Comparison of ENCODE assay signal across 9 cellular contexts in genomic region chr21:34126269-34126668, GRCh38. TPM values are rescaled to one million over a fixed set of nuclear protein-coding genes. Genes with fewer than 3 reads are reported as not detected.
DNase-seq lines count a peak whose midpoint lies in the region; ATAC-seq, FAIRE-seq and TF ChIP-seq lines count a peak whose summit lies in the region.
"Had no signal": no experiment of that assay in that cellular context is flagged by ENCODE, and none has a peak within 500 bp of the region (broad histone marks: within the 10 kb centered on the region; RNA-seq: fewer than 3 reads in every experiment).

No MANE protein-coding gene starts in this region.

- ATAC-seq in HG03135 (IDR thresholded peaks at IDR 0.05; ENCODE audit: unreplicated experiment): no peak

- no peak overlapping the region for H3K4me2 ChIP-seq in PC-9

- H3F3A ChIP-seq in PC-9 (ENCODE audit: insufficient read depth, low read depth): no peaks in the 10 kb centered on the region

- no peaks in the 10 kb centered on the region for H3K79me2 ChIP-seq in PC-9 (ENCODE audit: low read depth)

- H3K27ac ChIP-seq in CD4-positive, alpha-beta memory T cell (ENCODE audit: low read depth, low read length): no peak overlapping the region
- H3K27ac ChIP-seq in caudate nucleus (ENCODE audit: low read depth, low read length) (peak overlapping the region; percentile 82), muscle layer of colon (ENCODE audit: low read depth, low read length) (peak overlapping the region; percentile 44), PC-9 (no peak overlapping the region)

- H3K36me3 Mint-ChIP-seq in CD4-positive, alpha-beta memory T cell: peaks cover 38 to 57% of the 10 kb centered on the region in 2 donors

- FAIRE-seq in RCC 7860 (lab: Jason Lieb, UNC): no peak

- H3K4me1 ChIP-seq in CD4-positive, alpha-beta memory T cell (ENCODE audit: insufficient read depth, low read length): peaks cover 29% of the 10 kb centered on the region
- H3K4me1 ChIP-seq in muscle layer of colon (ENCODE audit: insufficient read depth, low read length) (peaks cover 79% of the 10 kb centered on the region), PC-9 (replicated peaks; ENCODE audit: insufficient read depth) (no peaks in the 10 kb centered on the region)

- H3K4me3 ChIP-seq in CD4-positive, alpha-beta memory T cell (ENCODE audit: low read length in 2 of 2): no peak overlapping the region
- H3K4me3 ChIP-seq in muscle layer of colon (ENCODE audit: low read depth in 1 of 2, low read length in 2 of 2): no peak overlapping the region
- H3K4me3 ChIP-seq in PC-9: no peak overlapping the region
- H3K4me3 ChIP-seq: MG63 had no signal

- peaks cover 19% of the 10 kb centered on the region for H3K36me3 ChIP-seq in CD4-positive, alpha-beta memory T cell (ENCODE audit: insufficient read depth, low read length)
- peaks cover 7% of the 10 kb centered on the region for H3K36me3 ChIP-seq in muscle layer of colon (ENCODE audit: insufficient read depth, low read length)
- H3K36me3 ChIP-seq in PC-9 (ENCODE audit: low read depth): no peaks in the 10 kb centered on the region

- no peaks in the 10 kb centered on the region for H3K27me3 Mint-ChIP-seq in CD4-positive, alpha-beta memory T cell

- no peaks in the 10 kb centered on the region for H3K9me3 Mint-ChIP-seq in CD4-positive, alpha-beta memory T cell

- H4K20me1 ChIP-seq in PC-9 (ENCODE audit: insufficient read depth): no peaks in the 10 kb centered on the region

- CTCF ChIA-PET in CD4-positive, alpha-beta memory T cell (lab: Charles Lee; ENCODE audit: partially characterized antibody): no interaction called here
- CTCF ChIA-PET in PC-9 (lab: Charles Lee): no interaction called here

- peaks cover 61 to 90% (median 72%) of the 10 kb centered on the region in 4 donors for H3K4me1 Mint-ChIP-seq in CD4-positive, alpha-beta memory T cell

- no peak overlapping the region for H3K4me3 Mint-ChIP-seq in CD4-positive, alpha-beta memory T cell

- H3K27me3 ChIP-seq in CD4-positive, alpha-beta memory T cell (ENCODE audit: insufficient read depth, low read length): no peaks in the 10 kb centered on the region
- H3K27me3 ChIP-seq in muscle layer of colon (ENCODE audit: control insufficient read depth in 1 of 2, insufficient read depth in 2 of 2, low read length in 2 of 2) (no peaks in the 10 kb centered on the region), PC-9 (ENCODE audit: insufficient read depth, low read depth) (no peaks in the 10 kb centered on the region)
- H3K27me3 ChIP-seq: MG63 had no signal

- H3K27ac Mint-ChIP-seq in CD4-positive, alpha-beta memory T cell: peak overlapping the region in 6 of 7 donors; percentile 2 to 72 (median 40)

- BruUV-seq in PC-9 (replicated peaks; lab: Mats Ljungman, UMichigan): no TSS peak

- no peaks in the 10 kb centered on the region for H3K9me3 ChIP-seq in CD4-positive, alpha-beta memory T cell (ENCODE audit: control insufficient read depth in 1 of 2, low read length in 2 of 2)
- H3K9me3 ChIP-seq in muscle layer of colon (ENCODE audit: low read length) (no peaks in the 10 kb centered on the region), PC-9 (ENCODE audit: insufficient read depth, low read depth) (no peaks in the 10 kb centered on the region)
- H3K9me3 ChIP-seq: MG63 had no signal

- POLR2A ChIA-PET in CD4-positive, alpha-beta memory T cell (lab: Charles Lee; ENCODE audit: partially characterized antibody): no interaction called here
- POLR2A ChIA-PET in PC-9 (lab: Charles Lee; ENCODE audit: unreplicated experiment): interaction anchor here (0.7 kb wide), 1 partner anchor 34 kb away, joined by 4 read pairs; no protein-coding TSS in a partner anchor

- H3K9me2 ChIP-seq in PC-9 (ENCODE audit: insufficient read depth): no peaks in the 10 kb centered on the region

- no peak overlapping the region for H3K9ac ChIP-seq in muscle layer of colon (ENCODE audit: low read length)

- TF ChIP-seq CTCF in PC-9 (conservative IDR thresholded peaks at IDR 0.05): no peak

- intact Hi-C loops in CD4-positive, alpha-beta memory T cell (cut with micrococcal nuclease): no loop called here
- intact Hi-C loops in PC-9 (cut with micrococcal nuclease; ENCODE audit: unreplicated experiment): no loop called here

- H2AFZ ChIP-seq in PC-9: no peak overlapping the region

- DNase-seq in CD4-positive, alpha-beta memory T cell: peak in 4 of 5 donors; percentile 2 to 22 (median 18)
- DNase-seq in HPDE6-E6E7 (ENCODE audit: extremely low spot score) (peak; percentile 46), caudate nucleus (lab: John Stamatoyannopoulos, UW) (peak in 29 of 61 donors; percentile 9 to 84 (median 30)), NCI-H446 (lab: John Stamatoyannopoulos, UW) (no peak), PC-9 (no peak), RCC 7860 (ENCODE audit: low spot score) (no peak)

RNA-seq across cellular contexts. Expression of gene MRPS6, which starts 52.9 kb away (rescaled TPM):
- total RNA-seq in CD4-positive, alpha-beta memory T cell: 10 to 100 TPM; 76.9 to 80.1 TPM
- 100 to 1,000 TPM; 135 to 160 TPM for polyA plus RNA-seq in CD4-positive, alpha-beta memory T cell
- 40.4 and 41.0 TPM in 2 replicates for total RNA-seq in PC-9 (2021)

RNA-seq across cellular contexts. Expression of gene SLC5A3, which starts 52.9 kb away (rescaled TPM):
- total RNA-seq in CD4-positive, alpha-beta memory T cell: 10 to 100 TPM; 32.8 to 33.4 TPM
- 1 to 10 TPM in 1 of 2 donors, under 1 TPM in 1; 0.68 to 1.4 TPM for polyA plus RNA-seq in CD4-positive, alpha-beta memory T cell
- total RNA-seq in PC-9 (2021): 7.0 and 8.8 TPM in 2 replicates

Comparison
In these comparisons a context has a peak if more than half of its experiments do, and no peak if none do; other contexts are left out.
1. DNase-seq: peak in CD4-positive, alpha-beta memory T cell (4 of 5) and HPDE6-E6E7 (single experiment); none in NCI-H446 (0 of 2), PC-9 (0 of 2) and RCC 7860 (single experiment).
2. H3K27ac ChIP-seq: peak in caudate nucleus (single experiment) and muscle layer of colon (single experiment); none in CD4-positive, alpha-beta memory T cell (single experiment) and PC-9 (single experiment).